19 cellular contexts compared by ENCODE assay signal in genomic region chr3:167840247-167840646, GRCh38.
"Had no signal": no experiment of that assay in that cellular context is flagged by ENCODE, and none has a peak within 500 bp of the region (broad histone marks: within the 10 kb centered on the region; RNA-seq: fewer than 3 reads in every experiment).

No MANE protein-coding gene starts in this region.

- H3K4me1 ChIP-seq: colonic mucosa, sigmoid colon, testis, tibial nerve, upper lobe of right lung, vagina had no signal

- FAIRE-seq: frontal cortex, keratinocyte had no signal

- H3K36me3 ChIP-seq: colonic mucosa, sigmoid colon, tibial nerve, upper lobe of right lung, vagina had no signal

- H3K4me3 ChIP-seq: colonic mucosa, mucosa of descending colon, sigmoid colon, skin epidermis, testis, tibial nerve, upper lobe of right lung, vagina had no signal

- DNase-seq: colonic mucosa; dermis blood vessel endothelial cell; erythroblast; immature natural killer cell; mucosa of descending colon; naive thymus-derived CD8-positive, alpha-beta T cell; posterior cingulate gyrus; sigmoid colon; stimulated activated CD4-positive, alpha-beta T cell treated with anti-CD3 and anti-CD28 coated beads, Interleukin-2, amount 100 ng/mL, for 24 hours; stimulated activated CD4-positive, alpha-beta T cell treated with anti-CD3 and anti-CD28 coated beads, Interleukin-4, amount 100 ng/mL, for 4 hours; stimulated activated naive B cell treated with anti-CD40 and anti-IgM and Interleukin-4, amounts not matched to agents 10 μg/mL and 1 μg/mL and 100 μg/mL, for 72 hours; stimulated activated naive CD8-positive, alpha-beta T cell treated with anti-CD3 and anti-CD28 coated beads, Interleukin-15, amount 100 ng/mL, for 72 hours; testis; upper lobe of right lung had no signal

- H3K9me3 ChIP-seq: colonic mucosa, mucosa of descending colon, sigmoid colon, testis, tibial nerve, upper lobe of right lung, vagina had no signal

- H3K27me3 ChIP-seq: colonic mucosa, sigmoid colon, testis, tibial nerve, upper lobe of right lung, vagina had no signal

- ATAC-seq: mucosa of descending colon; naive thymus-derived CD8-positive, alpha-beta T cell; upper lobe of right lung had no signal

- H3K27ac ChIP-seq: colonic mucosa, sigmoid colon, skin epidermis, testis, tibial nerve, upper lobe of right lung, vagina had no signal
